ENCODE assay signal across 1 cellular context in genomic region chr14:21068521-21069387, GRCh38.
TF ChIP-seq lines count a peak whose summit lies in the region.

No MANE protein-coding gene starts in this region.

TF ChIP-seq in GM12878, 131 proteins besides CTCF, POLR2A, EP300 and RAD21:
- TF ChIP-seq RCOR1 (conservative IDR thresholded peaks at IDR 0.05; ENCODE audit: low read depth, low read length) (no peak), SUZ12 (IDR thresholded peaks at IDR 0.05; ENCODE audit: unreplicated experiment) (peak; percentile 36), SMC3 (IDR thresholded peaks at IDR 0.05; ENCODE audit: borderline replicate concordance, low read length) (peak; percentile 59; the same call in 1 of the 2 replicates)
